14 cellular contexts compared by ENCODE assay signal in genomic region chr12:19038210-19038609, GRCh38.
"Had no signal": no experiment of that assay in that cellular context is flagged by ENCODE, and none has a peak within 500 bp of the region (broad histone marks: within the 10 kb centered on the region; RNA-seq: fewer than 3 reads in every experiment).

No MANE protein-coding gene starts in this region.

- H3K27me3 ChIP-seq: ascending aorta, spleen, tibial artery had no signal

- H3K36me3 ChIP-seq: ascending aorta, spleen, tibial artery, WERI-Rb-1 had no signal

- H3K4me3 ChIP-seq: ascending aorta, spleen, tibial artery had no signal

- DNase-seq: activated CD4-positive, alpha-beta T cell treated with anti-CD3 and anti-CD28 coated beads for 1 hour; activated gamma-delta T cell; effector CD8-positive, alpha-beta T cell; hypothalamus; islet precursor cell; spleen; stimulated activated CD8-positive, alpha-beta memory T cell treated with anti-CD3 and anti-CD28 coated beads, Interleukin-4, amount 100 ng/mL, for 48 hours; stimulated activated naive CD4-positive, alpha-beta T cell; SW 1271; tibial artery; WERI-Rb-1 had no signal

- FAIRE-seq: endothelial cell of umbilical vein, urothelium cell line had no signal

- H3K9me3 ChIP-seq: ascending aorta, tibial artery had no signal

- H3K4me1 ChIP-seq: ascending aorta, spleen, tibial artery had no signal

- H3K27ac ChIP-seq: ascending aorta, spleen, tibial artery, WERI-Rb-1 had no signal
